31 cellular contexts compared by ENCODE assay signal in genomic region chr17:79806863-79807720, GRCh38. TPM values are rescaled to one million over a fixed set of nuclear protein-coding genes. Genes with fewer than 3 reads are reported as not detected.
A peak's percentile ranks its signal among the peaks of the same experiment; 100 is the strongest.
DNase-seq lines count a peak whose midpoint lies in the region; ATAC-seq and TF ChIP-seq lines count a peak whose summit lies in the region.
"Had no signal": no experiment of that assay in that cellular context is flagged by ENCODE, and none has a peak within 500 bp of the region (broad histone marks: within the 10 kb centered on the region; RNA-seq: fewer than 3 reads in every experiment).

No MANE protein-coding gene starts in this region.

- intact Hi-C loops in activated CD8-positive, alpha-beta T cell treated with anti-CD3 and anti-CD28 coated beads for 36 hours (cut with micrococcal nuclease), result no loop called here
- intact Hi-C loops in posterior vena cava (cut with DNase I), result no loop called here

- ATAC-seq in activated CD8-positive, alpha-beta T cell treated with anti-CD3 and anti-CD28 coated beads for 36 hours, result no peak
- no peak for ATAC-seq in GM21390 (IDR thresholded peaks at IDR 0.05; ENCODE audit: unreplicated experiment)
- ATAC-seq: body of pancreas, gastrocnemius medialis, lower lobe of right lung, Right ventricle myocardium inferior had no signal

- no peak overlapping the region for H3K4ac ChIP-seq in neuronal stem cell (ENCODE audit: low read length)

- H3K4me2 ChIP-seq in Loucy (ENCODE audit: low read depth, low read length, poor library complexity, severe bottlenecking) (peak overlapping the region; percentile 94), neuronal stem cell (ENCODE audit: insufficient read depth, low read length, poor library complexity, severe bottlenecking) (no peak overlapping the region)
- H3K4me2 ChIP-seq: PC-9 had no signal

- H3K18ac ChIP-seq in neuronal stem cell (ENCODE audit: low read length), result no peak overlapping the region

- H3K4me3 ChIP-seq in Loucy (ENCODE audit: low read length, poor library complexity, severe bottlenecking) (no peak overlapping the region), neuronal stem cell (ENCODE audit: low read length in 2 of 2) (no peak overlapping the region)
- H3K4me3 ChIP-seq: body of pancreas, dorsolateral prefrontal cortex, gastrocnemius medialis, lower lobe of right lung, PC-9, tibial nerve had no signal

- H3K4me3 Mint-ChIP-seq in activated CD8-positive, alpha-beta T cell treated with anti-CD3 and anti-CD28 coated beads for 36 hours, result no peak overlapping the region
- H3K4me3 Mint-ChIP-seq: activated CD4-positive, alpha-beta memory T cell treated with anti-CD3 and anti-CD28 coated beads, Interleukin-2, amount 10 ng/mL, durations not matched to agents 7 days and 5 days had no signal

- no peak overlapping the region for H2BK120ac ChIP-seq in neuronal stem cell (ENCODE audit: low read depth, low read length)

- peaks cover 68% of the 10 kb centered on the region for H3K27me3 Mint-ChIP-seq in activated CD8-positive, alpha-beta T cell treated with anti-CD3 and anti-CD28 coated beads for 36 hours

- no peak overlapping the region for H3K27ac ChIP-seq in neuronal stem cell (replicated peaks; ENCODE audit: low read length)
- H3K27ac ChIP-seq: 22Rv1, body of pancreas, dorsolateral prefrontal cortex, gastrocnemius medialis, lower lobe of right lung, PC-9, tibial nerve had no signal

- H3F3A ChIP-seq in Loucy (ENCODE audit: low read depth), result 0 out of 2 replicates have a peak, but pooled peaks cover 6% of the 10 kb centered on the region

- POLR2A ChIA-PET in activated CD8-positive, alpha-beta T cell treated with anti-CD3 and anti-CD28 coated beads for 36 hours (lab: Charles Lee), result interaction anchor here (1.1 to 3.9 kb wide), 3 partner anchors 10 to 32 kb away, joined by 3 to 11 read pairs (median 6); partner anchors contain the start of genes CBX4 and CBX8

- H3K27ac Mint-ChIP-seq in activated CD8-positive, alpha-beta T cell treated with anti-CD3 and anti-CD28 coated beads for 36 hours, result no peak overlapping the region
- H3K27ac Mint-ChIP-seq: activated CD4-positive, alpha-beta memory T cell treated with anti-CD3 and anti-CD28 coated beads, Interleukin-2, amount 10 ng/mL, durations not matched to agents 7 days and 5 days had no signal

- peak overlapping the region; percentile 20 for H3K23ac ChIP-seq in neuronal stem cell (ENCODE audit: low read depth, low read length, poor library complexity)

- WGBS in neuronal stem cell (ENCODE audit: extremely low coverage in 2 of 2, insufficient read length in 2 of 2, insufficient replicate concordance in 1 of 2), 2 donors, result no CpG with 5 or more reads among the region's 13 CpGs

- H3K9me3 Mint-ChIP-seq in activated CD8-positive, alpha-beta T cell treated with anti-CD3 and anti-CD28 coated beads for 36 hours, result no peaks in the 10 kb centered on the region
- H3K9me3 Mint-ChIP-seq: activated CD4-positive, alpha-beta memory T cell treated with anti-CD3 and anti-CD28 coated beads, Interleukin-2, amount 10 ng/mL, durations not matched to agents 7 days and 5 days had no signal

- no peaks in the 10 kb centered on the region for H3K79me1 ChIP-seq in neuronal stem cell (ENCODE audit: low read depth, low read length)

- H2BK12ac ChIP-seq in neuronal stem cell (ENCODE audit: low read length), result no peak overlapping the region

- CTCF ChIA-PET in activated CD8-positive, alpha-beta T cell treated with anti-CD3 and anti-CD28 coated beads for 36 hours (lab: Charles Lee), result interaction anchor here (1.0 to 6.9 kb wide), 4 partner anchors 30 to 108 kb away, joined by 3 to 48 read pairs (median 8); partner anchors contain the start of gene CBX4

- H3K4me1 ChIP-seq in Loucy (ENCODE audit: insufficient read depth, low read length, poor library complexity, severe bottlenecking) (peaks cover 59% of the 10 kb centered on the region), neuronal stem cell (ENCODE audit: control insufficient read depth in 2 of 2, insufficient read depth in 1 of 2, low read depth in 1 of 2, low read length in 2 of 2) (peaks cover 26 to 52% of the 10 kb centered on the region in 2 donors)

- no peaks in the 10 kb centered on the region for H3K9me2 ChIP-seq in Loucy (replicated peaks; ENCODE audit: low read depth, low read length)

- no peak overlapping the region for H2BK5ac ChIP-seq in neuronal stem cell (ENCODE audit: low read length)

- no peaks in the 10 kb centered on the region for H4K20me1 ChIP-seq in Loucy (ENCODE audit: insufficient read depth, low read length, poor library complexity, severe bottlenecking)

- H3K9me3 ChIP-seq in Loucy (ENCODE audit: insufficient read depth, low read depth, low read length) (no peaks in the 10 kb centered on the region), neuronal stem cell (replicated peaks in 1 of 2; ENCODE audit: control insufficient read depth in 2 of 2, insufficient read depth in 1 of 2, low read depth in 1 of 2, low read length in 2 of 2) (peaks cover 0 to 9% of the 10 kb centered on the region in 2 donors)
- H3K9me3 ChIP-seq: body of pancreas, gastrocnemius medialis, lower lobe of right lung, tibial nerve had no signal

- peaks cover 42% of the 10 kb centered on the region for H3K4me1 Mint-ChIP-seq in activated CD8-positive, alpha-beta T cell treated with anti-CD3 and anti-CD28 coated beads for 36 hours (ENCODE audit: low read depth)

- peak; percentile 25; the same call in 1 of the 2 replicates for TF ChIP-seq CTCF in Loucy (conservative IDR thresholded peaks at IDR 0.05; ENCODE audit: low read length)
- no peak for TF ChIP-seq CTCF in activated CD8-positive, alpha-beta T cell treated with anti-CD3 and anti-CD28 coated beads for 36 hours (IDR thresholded peaks at IDR 0.05)

- H2AK5ac ChIP-seq in neuronal stem cell (ENCODE audit: low read depth, low read length), result peak overlapping the region; percentile 3

- H3K14ac ChIP-seq in neuronal stem cell (ENCODE audit: low read length), result no peak overlapping the region

- DNase-seq in DMS 273 (lab: John Stamatoyannopoulos, UW; ENCODE audit: unreplicated experiment) (peak; percentile 48), DMS 273 treated with DMSO at 0.1 percent for 48 hours (lab: John Stamatoyannopoulos, UW) (no peak), ecto neural progenitor cell (ENCODE audit: low spot score) (peak; percentile 53), neuronal stem cell (ENCODE audit: low spot score) (no peak), posterior vena cava (ENCODE audit: low spot score) (no peak)
- DNase-seq in activated CD8-positive, alpha-beta T cell treated with anti-CD3 and anti-CD28 coated beads for 36 hours, result no peak
- DNase-seq: activated CD4-positive, alpha-beta memory T cell treated with anti-CD3 and anti-CD28 coated beads, Interleukin-2, amount 10 ng/mL, durations not matched to agents 7 days and 5 days; activated CD4-positive, alpha-beta T cell treated with anti-CD3 and anti-CD28 coated beads for 1 hour; body of pancreas; Calu3; cerebellar nuclear complex; DND-41; dorsolateral prefrontal cortex; gastrocnemius medialis; GF-D8; GOT3; lower lobe of right lung; midbrain; naive B cell; NCI-H1092 treated with DMSO at 0.1 percent for 48 hours; NCI-H187 treated with DMSO at 0.1 percent for 48 hours; NCI-H2171; NCI-H524; nucleus accumbens; PC-9; stimulated activated CD4-positive, alpha-beta T cell treated with anti-CD3 and anti-CD28 coated beads, Interleukin-4, amount 100 ng/mL, for 24 hours had no signal

- H4K8ac ChIP-seq in neuronal stem cell (ENCODE audit: low read depth, low read length), result no peak overlapping the region

- H2BK15ac ChIP-seq in neuronal stem cell (ENCODE audit: low read length), result peak overlapping the region; percentile 69

- no peak overlapping the region for H4K91ac ChIP-seq in neuronal stem cell (ENCODE audit: low read depth, low read length, poor library complexity)

- H3K27me3 ChIP-seq in Loucy (ENCODE audit: insufficient read depth, low read length, poor library complexity, severe bottlenecking) (no peaks in the 10 kb centered on the region), neuronal stem cell (ENCODE audit: control insufficient read depth in 3 of 3, insufficient read depth in 3 of 3, low read depth in 1 of 3, low read length in 3 of 3) (peaks cover 56 to 96% (median 72%) of the 10 kb centered on the region in 3 experiments)

- H3K9ac ChIP-seq in Loucy (ENCODE audit: low read depth, low read length, poor library complexity, severe bottlenecking), result no peak overlapping the region
- no peak overlapping the region for H3K9ac ChIP-seq in neuronal stem cell (ENCODE audit: low read depth, low read length, poor library complexity)

- H2AFZ ChIP-seq in Loucy (ENCODE audit: low read length) (no peak overlapping the region), neuronal stem cell (ENCODE audit: low read length) (no peak overlapping the region)
- H2AFZ ChIP-seq: PC-9 had no signal

- peaks cover 2% of the 10 kb centered on the region for H3K36me3 Mint-ChIP-seq in activated CD8-positive, alpha-beta T cell treated with anti-CD3 and anti-CD28 coated beads for 36 hours (ENCODE audit: low read depth)

- H3K36me3 ChIP-seq in Loucy (ENCODE audit: insufficient read depth, low read length) (no peaks in the 10 kb centered on the region), neuronal stem cell (replicated peaks in 1 of 2; ENCODE audit: control insufficient read depth in 2 of 2, insufficient read depth in 2 of 2, low read length in 2 of 2) (no peaks in the 10 kb centered on the region)
- H3K36me3 ChIP-seq: gastrocnemius medialis, lower lobe of right lung, tibial nerve had no signal

- peaks cover 32% of the 10 kb centered on the region for H3K79me2 ChIP-seq in Loucy (ENCODE audit: insufficient read depth, low read length)

RNA-seq across cellular contexts. Expression of gene CBX8, which starts 10.2 kb away (rescaled TPM):
- 5.5 TPM for polyA plus RNA-seq in neuronal stem cell (2013, experiment 1 of 2)
- polyA plus RNA-seq in neuronal stem cell (2013, experiment 2 of 2), result 5.0 TPM
- total RNA-seq in activated CD8-positive, alpha-beta T cell treated with anti-CD3 and anti-CD28 coated beads for 36 hours, result 1 to 10 TPM; 7.0 to 9.4 TPM
- total RNA-seq in posterior vena cava, result 1 to 10 TPM; 4.4 to 5.1 TPM

RNA-seq across cellular contexts. Expression of gene CBX2, which starts 29.1 kb away (rescaled TPM):
- 72.5 TPM for polyA plus RNA-seq in neuronal stem cell (2013, experiment 1 of 2)
- 70.8 TPM for polyA plus RNA-seq in neuronal stem cell (2013, experiment 2 of 2)
- total RNA-seq in activated CD8-positive, alpha-beta T cell treated with anti-CD3 and anti-CD28 coated beads for 36 hours, result 1 to 10 TPM; 8.0 to 9.7 TPM
- total RNA-seq in posterior vena cava, result 1 to 10 TPM; 1.6 to 1.8 TPM

RNA-seq across cellular contexts. Expression of gene CBX4, which starts 32.1 kb away (rescaled TPM):
- polyA plus RNA-seq in neuronal stem cell (2013, experiment 1 of 2), result 10.0 TPM
- 10.0 TPM for polyA plus RNA-seq in neuronal stem cell (2013, experiment 2 of 2)
- total RNA-seq in activated CD8-positive, alpha-beta T cell treated with anti-CD3 and anti-CD28 coated beads for 36 hours, result 10 to 100 TPM; 23.9 to 28.0 TPM
- 10 to 100 TPM; 11.5 to 14.4 TPM for total RNA-seq in posterior vena cava

Comparison
In these comparisons a context has a peak if more than half of its experiments do, and no peak if none do; other contexts are left out.
1. DNase-seq: peak in DMS 273 (single experiment) and ecto neural progenitor cell (single experiment); none in DMS 273 treated with DMSO at 0.1 percent for 48 hours (single experiment), neuronal stem cell (single experiment), activated CD8-positive, alpha-beta T cell treated with anti-CD3 and anti-CD28 coated beads for 36 hours (single experiment) and posterior vena cava (single experiment).